22 cellular contexts compared by ENCODE assay signal in the genomic region with DNA sequence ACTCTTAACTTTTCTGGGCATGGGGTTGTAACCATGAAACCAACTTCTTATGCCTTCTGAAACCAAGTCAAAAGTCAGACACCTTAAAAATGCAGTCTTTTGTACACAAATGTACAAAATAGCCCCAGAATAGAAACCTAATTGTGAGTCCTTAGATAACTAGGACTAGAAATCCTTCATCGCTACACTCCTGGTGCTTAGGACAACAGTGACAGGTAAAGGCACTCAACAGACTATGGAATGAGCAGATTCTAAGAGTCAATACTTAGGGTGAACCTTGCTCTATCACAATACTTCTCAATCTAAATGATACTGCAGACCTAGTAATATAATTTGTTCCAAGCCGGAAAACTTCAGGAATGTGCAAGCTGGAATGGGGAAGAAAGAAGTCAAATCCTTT.
A peak's percentile ranks its signal among the peaks of the same experiment; 100 is the strongest.
DNase-seq lines count a peak whose midpoint lies in the region; ATAC-seq, FAIRE-seq and TF ChIP-seq lines count a peak whose summit lies in the region.
"Had no signal": no experiment of that assay in that cellular context is flagged by ENCODE, and none has a peak within 500 bp of the region (broad histone marks: within the 10 kb centered on the region; RNA-seq: fewer than 3 reads in every experiment).

No MANE protein-coding gene starts in this region.

- CTCF ChIA-PET in HepG2 (lab: Yijun Ruan, JAX; ENCODE audit: low intra/inter-chr PET ratio, low total read pairs): no interaction called here

- in situ Hi-C loops in HepG2 (cut with HindIII; ENCODE audit: extremely low pct_ligation_motif_present, low pct_unique_long_range_greater_than_20kb): no loop called here

- H2BK5ac ChIP-seq in mesendoderm (ENCODE audit: low read length): no peak overlapping the region

- no TSS peak for BruUV-seq in HepG2 (replicated peaks; lab: Mats Ljungman, UMichigan)

- POLR2A ChIA-PET in HepG2 (lab: Yijun Ruan, JAX): no interaction called here

- no peak overlapping the region for H3K4ac ChIP-seq in mesendoderm (ENCODE audit: low read depth, low read length)

- no peaks in the 10 kb centered on the region for H3K4me1 ChIP-seq in right lobe of liver
- H3K4me1 ChIP-seq in HepG2 (ENCODE audit: insufficient read depth, low read length): no peaks in the 10 kb centered on the region
- no peaks in the 10 kb centered on the region for H3K4me1 ChIP-seq in mesendoderm (ENCODE audit: control insufficient read depth, low read depth, low read length)
- no peaks in the 10 kb centered on the region for H3K4me1 ChIP-seq in small intestine (ENCODE audit: control insufficient read depth in 2 of 2, insufficient read depth in 1 of 2, low read depth in 1 of 2, low read length in 1 of 2)
- H3K4me1 ChIP-seq: BE2C, BLaER1 had no signal

- H3K36me3 ChIP-seq in right lobe of liver (no peaks in the 10 kb centered on the region), HepG2 (replicated peaks in 1 of 2; ENCODE audit: control insufficient read depth in 1 of 2, insufficient read depth in 2 of 2, low read length in 2 of 2) (no peaks in the 10 kb centered on the region), mesendoderm (ENCODE audit: control insufficient read depth, insufficient read depth, low read length) (no peaks in the 10 kb centered on the region), small intestine (ENCODE audit: control insufficient read depth in 2 of 2, insufficient read depth in 2 of 2, low read length in 2 of 2) (no peaks in the 10 kb centered on the region)
- H3K36me3 ChIP-seq: BE2C, BLaER1 had no signal

- H3K27ac ChIP-seq in right lobe of liver (peak overlapping the region in 2 of 3 donors; percentile 46 to 55), HepG2 (ENCODE audit: extremely low read length, insufficient read depth, low read length) (no peak overlapping the region), mesendoderm (ENCODE audit: low read depth, low read length) (no peak overlapping the region), small intestine (ENCODE audit: low read depth in 1 of 2, low read length in 1 of 2) (no peak overlapping the region)
- H3K27ac ChIP-seq: 22Rv1, BLaER1 had no signal

- intact Hi-C loops in right lobe of liver (cut with DNase I) (no loop called here), HepG2 (cut with micrococcal nuclease; ENCODE audit: unreplicated experiment) (no loop called here)

- TF ChIP-seq POLR2A in right lobe of liver (IDR thresholded peaks at IDR 0.05): no peak
- no peak for TF ChIP-seq POLR2A in HepG2 (IDR thresholded peaks at IDR 0.05; ENCODE audit: insufficient read depth in 1 of 2, low read depth in 2 of 2, low read length in 2 of 2)

- no peak for DNase-seq in right lobe of liver
- DNase-seq in HepG2 (ENCODE audit: low spot score): no peak
- no peak for DNase-seq in mesendoderm
- peak; percentile 11 for DNase-seq in small intestine
- no peak for DNase-seq in D341Med (ENCODE audit: low spot score)
- DNase-seq in foreskin melanocyte: no peak
- DNase-seq: ACHN; BE2C; C1 segment of cervical spinal cord; CD4-positive, alpha-beta memory T cell; CD4-positive, CD25-positive, alpha-beta regulatory T cell; CD8-positive, alpha-beta memory T cell; COR-L47; DMS79 treated with DMSO at 0.1 percent for 48 hours; GF-D8 had no signal

- H3K4me2 ChIP-seq in HepG2 (ENCODE audit: low read depth, low read length) (no peak overlapping the region), mesendoderm (ENCODE audit: low read length) (no peak overlapping the region)
- H3K4me2 ChIP-seq: BLaER1 had no signal

- no peaks in the 10 kb centered on the region for H3K79me2 ChIP-seq in HepG2 (ENCODE audit: insufficient read depth, low read length)
- no peaks in the 10 kb centered on the region for H3K79me2 ChIP-seq in mesendoderm (ENCODE audit: control insufficient read depth, insufficient read depth, low read length)

- FAIRE-seq in HepG2 (lab: Jason Lieb, UNC) (no peak), small intestine (lab: Jason Lieb, UNC) (no peak)
- FAIRE-seq: A204.1, D721Med, G401.6, GM12892, GM18507 had no signal

- no peaks in the 10 kb centered on the region for H3K79me1 ChIP-seq in mesendoderm (ENCODE audit: low read length)

- H4K5ac ChIP-seq in mesendoderm (ENCODE audit: low read length): no peak overlapping the region

- H3K9ac ChIP-seq in HepG2 (ENCODE audit: insufficient read depth, low read depth, low read length) (no peak overlapping the region), mesendoderm (ENCODE audit: low read length) (no peak overlapping the region)
- H3K9ac ChIP-seq: BLaER1 had no signal

- H3K23ac ChIP-seq in mesendoderm (ENCODE audit: low read length): no peak overlapping the region

- no peaks in the 10 kb centered on the region for H3K27me3 ChIP-seq in right lobe of liver
- H3K27me3 ChIP-seq in HepG2 (ENCODE audit: control insufficient read depth in 1 of 2, insufficient read depth in 2 of 2, low read length in 2 of 2): no peaks in the 10 kb centered on the region
- H3K27me3 ChIP-seq in mesendoderm (ENCODE audit: insufficient read depth, low read length, poor library complexity): no peaks in the 10 kb centered on the region
- no peaks in the 10 kb centered on the region for H3K27me3 ChIP-seq in small intestine (ENCODE audit: control insufficient read depth in 2 of 2, insufficient read depth in 2 of 2, low read length in 2 of 2)
- H3K27me3 ChIP-seq: BE2C, BLaER1 had no signal

- H2AK5ac ChIP-seq in mesendoderm (ENCODE audit: low read length): no peak overlapping the region

- no peak overlapping the region for H3K18ac ChIP-seq in mesendoderm (ENCODE audit: low read length)

- no peak overlapping the region for H2BK120ac ChIP-seq in mesendoderm (ENCODE audit: low read depth, low read length)

- H3K4me3 ChIP-seq in right lobe of liver: peak overlapping the region in 1 of 3 donors; percentile 9
- H3K4me3 ChIP-seq in HepG2 (replicated peaks in 1 of 3; ENCODE audit: insufficient read depth in 1 of 3, low read depth in 2 of 3, low read length in 3 of 3): no peak overlapping the region
- H3K4me3 ChIP-seq in mesendoderm (ENCODE audit: low read length): no peak overlapping the region
- H3K4me3 ChIP-seq in small intestine (ENCODE audit: low read depth in 1 of 2, low read length in 2 of 2): no peak overlapping the region
- H3K4me3 ChIP-seq: BLaER1 had no signal

- H4K8ac ChIP-seq in mesendoderm (ENCODE audit: low read depth, low read length): no peak overlapping the region

- H3K9me3 ChIP-seq in right lobe of liver (no peaks in the 10 kb centered on the region), HepG2 (ENCODE audit: low read length) (no peaks in the 10 kb centered on the region), small intestine (ENCODE audit: control insufficient read depth, low read depth) (no peaks in the 10 kb centered on the region)
- H3K9me3 ChIP-seq: BE2C, BLaER1 had no signal

- no peak overlapping the region for H3K56ac ChIP-seq in mesendoderm (ENCODE audit: low read length)

- TF ChIP-seq CTCF in right lobe of liver (IDR thresholded peaks at IDR 0.05) (no peak), HepG2 (CRISPR knock-in tag; IDR thresholded peaks at IDR 0.05) (no peak)

- H2AFZ ChIP-seq in HepG2 (ENCODE audit: low read length): no peak overlapping the region

- peak in 2 of 4 donors; percentile 72 to 79 for ATAC-seq in right lobe of liver
- ATAC-seq in HepG2: no peak

- WGBS in right lobe of liver (ENCODE audit: insufficient coverage, low coverage, low lambda C conversion rate, missing lambda C conversion rate): 95% methylated on average over 2 of the region's 2 CpGs
- 100% methylated on average over 2 of the region's 2 CpGs for WGBS in HepG2 (ENCODE audit: low lambda C conversion rate)
- no CpG with 5 or more reads among the region's 2 CpGs for WGBS in mesendoderm (ENCODE audit: extremely low coverage, insufficient coverage, low lambda C conversion rate)
- 78 to 84% (median 78%) methylated on average over 2 of the region's 2 CpGs for WGBS in small intestine, 3 donors

- no peak for TF ChIP-seq EP300 in HepG2 (IDR thresholded peaks at IDR 0.05; ENCODE audit: low read depth in 2 of 2, low read length in 2 of 2)
- no peak for TF ChIP-seq EP300 in HepG2 (CRISPR knock-in tag; IDR thresholded peaks at IDR 0.05; ENCODE audit: borderline replicate concordance)

- no peak for TF ChIP-seq RAD21 in HepG2 (CRISPR knock-in tag; IDR thresholded peaks at IDR 0.05)

- H4K20me1 ChIP-seq in HepG2 (ENCODE audit: insufficient read depth, low read length): no peaks in the 10 kb centered on the region
- H4K20me1 ChIP-seq: BLaER1 had no signal

- peak overlapping the region; percentile 74 for H2BK15ac ChIP-seq in mesendoderm (replicated peaks; ENCODE audit: low read depth)

TF ChIP-seq in HepG2, 621 proteins besides CTCF, POLR2A, EP300 and RAD21 (continues in another document):
- TF ChIP-seq NCOA1 (CRISPR knock-in tag; IDR thresholded peaks at IDR 0.05) (no peak), LCORL (IDR thresholded peaks at IDR 0.05) (no peak), LCORL (CRISPR knock-in tag; IDR thresholded peaks at IDR 0.05) (no peak), KLF11 (CRISPR knock-in tag; IDR thresholded peaks at IDR 0.05) (no peak), FOXJ3 (CRISPR knock-in tag; IDR thresholded peaks at IDR 0.05; ENCODE audit: borderline replicate concordance) (no peak), NR1H2 (CRISPR knock-in tag; IDR thresholded peaks at IDR 0.05; ENCODE audit: borderline replicate concordance, low read depth) (no peak)
- TF ChIP-seq, protein P1, sequence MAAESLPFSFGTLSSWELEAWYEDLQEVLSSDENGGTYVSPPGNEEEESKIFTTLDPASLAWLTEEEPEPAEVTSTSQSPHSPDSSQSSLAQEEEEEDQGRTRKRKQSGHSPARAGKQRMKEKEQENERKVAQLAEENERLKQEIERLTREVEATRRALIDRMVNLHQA (CRISPR knock-in tag; IDR thresholded peaks at IDR 0.05): no peak
- TF ChIP-seq, protein P2, sequence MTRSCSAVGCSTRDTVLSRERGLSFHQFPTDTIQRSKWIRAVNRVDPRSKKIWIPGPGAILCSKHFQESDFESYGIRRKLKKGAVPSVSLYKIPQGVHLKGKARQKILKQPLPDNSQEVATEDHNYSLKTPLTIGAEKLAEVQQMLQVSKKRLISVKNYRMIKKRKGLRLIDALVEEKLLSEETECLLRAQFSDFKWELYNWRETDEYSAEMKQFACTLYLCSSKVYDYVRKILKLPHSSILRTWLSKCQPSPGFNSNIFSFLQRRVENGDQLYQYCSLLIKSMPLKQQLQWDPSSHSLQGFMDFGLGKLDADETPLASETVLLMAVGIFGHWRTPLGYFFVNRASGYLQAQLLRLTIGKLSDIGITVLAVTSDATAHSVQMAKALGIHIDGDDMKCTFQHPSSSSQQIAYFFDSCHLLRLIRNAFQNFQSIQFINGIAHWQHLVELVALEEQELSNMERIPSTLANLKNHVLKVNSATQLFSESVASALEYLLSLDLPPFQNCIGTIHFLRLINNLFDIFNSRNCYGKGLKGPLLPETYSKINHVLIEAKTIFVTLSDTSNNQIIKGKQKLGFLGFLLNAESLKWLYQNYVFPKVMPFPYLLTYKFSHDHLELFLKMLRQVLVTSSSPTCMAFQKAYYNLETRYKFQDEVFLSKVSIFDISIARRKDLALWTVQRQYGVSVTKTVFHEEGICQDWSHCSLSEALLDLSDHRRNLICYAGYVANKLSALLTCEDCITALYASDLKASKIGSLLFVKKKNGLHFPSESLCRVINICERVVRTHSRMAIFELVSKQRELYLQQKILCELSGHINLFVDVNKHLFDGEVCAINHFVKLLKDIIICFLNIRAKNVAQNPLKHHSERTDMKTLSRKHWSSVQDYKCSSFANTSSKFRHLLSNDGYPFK (CRISPR knock-in tag; IDR thresholded peaks at IDR 0.05; ENCODE audit: borderline replicate concordance): no peak

Comparison
In these comparisons a context has a peak if more than half of its experiments do, and no peak if none do; other contexts are left out.
1. H3K27ac ChIP-seq: peak in right lobe of liver (2 of 3); none in HepG2 (single experiment), mesendoderm (single experiment) and small intestine (0 of 2).